ENCODE assay signal across 19 cellular contexts in the genomic region with DNA sequence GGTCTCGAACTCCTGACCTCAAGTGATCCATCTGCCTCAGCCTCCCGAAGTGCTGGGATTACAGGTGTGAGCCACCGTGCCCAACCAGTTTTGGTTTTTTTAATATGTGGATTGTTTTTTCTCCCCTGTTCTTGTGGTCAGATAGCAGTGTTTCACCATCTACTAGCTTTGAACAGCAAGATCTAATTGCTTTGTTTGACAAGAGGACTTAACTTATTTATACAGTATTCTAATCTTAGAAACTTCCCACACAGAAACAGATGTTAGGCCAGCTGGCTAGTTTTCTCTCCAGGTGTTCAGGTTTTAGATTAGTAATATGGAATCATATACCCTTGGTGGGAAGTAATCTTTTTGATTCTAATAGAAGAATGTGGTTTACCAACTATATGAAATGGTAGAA.
"Had no signal": no experiment of that assay in that cellular context is flagged by ENCODE, and none has a peak within 500 bp of the region (broad histone marks: within the 10 kb centered on the region; RNA-seq: fewer than 3 reads in every experiment).

No MANE protein-coding gene starts in this region.

- H3K4me1 Mint-ChIP-seq: stimulated activated naive B cell treated with anti-CD40 and anti-IgM and Interleukin-4, amounts not matched to agents 10 μg/mL and 1 μg/mL and 100 μg/mL, for 72 hours; stimulated activated naive CD8-positive, alpha-beta T cell treated with anti-CD3 and anti-CD28 coated beads, Interleukin-15, amount 100 ng/mL, for 72 hours had no signal

- DNase-seq: cortex of kidney; dorsolateral prefrontal cortex; effector CD8-positive, alpha-beta T cell; heart left ventricle; hippocampal formation; kidney glomerular epithelial cell; mesendoderm; naive thymus-derived CD8-positive, alpha-beta T cell; sigmoid colon; stimulated activated CD4-positive, alpha-beta T cell treated with anti-CD3 and anti-CD28 coated beads, Interleukin-2, amount 100 ng/mL, for 24 hours; stimulated activated CD4-positive, alpha-beta T cell treated with anti-CD3 and anti-CD28 coated beads, Interleukin-4, amount 100 ng/mL, for 4 hours; stimulated activated naive B cell treated with anti-CD40 and anti-IgM and Interleukin-4, amounts not matched to agents 10 μg/mL and 1 μg/mL and 100 μg/mL, for 72 hours; stimulated activated naive CD8-positive, alpha-beta T cell treated with anti-CD3 and anti-CD28 coated beads, Interleukin-15, amount 100 ng/mL, for 72 hours; testis had no signal

- H3K9me3 Mint-ChIP-seq: naive thymus-derived CD8-positive, alpha-beta T cell; stimulated activated naive B cell treated with anti-CD40 and anti-IgM and Interleukin-4, amounts not matched to agents 10 μg/mL and 1 μg/mL and 100 μg/mL, for 72 hours; stimulated activated naive CD8-positive, alpha-beta T cell treated with anti-CD3 and anti-CD28 coated beads, Interleukin-15, amount 100 ng/mL, for 72 hours had no signal

- H3K27ac ChIP-seq: heart left ventricle, neutrophil, right atrium auricular region, sigmoid colon, skin epidermis, testis, tibial nerve had no signal

- H3K27me3 ChIP-seq: dorsolateral prefrontal cortex, heart left ventricle, neutrophil, right atrium auricular region, sigmoid colon, testis, tibial nerve had no signal

- H3K4me3 ChIP-seq: dorsolateral prefrontal cortex, heart left ventricle, right atrium auricular region, sigmoid colon, skin epidermis, testis, tibial nerve had no signal

- FAIRE-seq: frontal cortex had no signal

- H3K9me3 ChIP-seq: heart left ventricle, neutrophil, right atrium auricular region, sigmoid colon, testis, tibial nerve had no signal

- ATAC-seq: heart left ventricle; naive thymus-derived CD8-positive, alpha-beta T cell; stimulated activated naive B cell treated with anti-CD40 and anti-IgM and Interleukin-4, amounts not matched to agents 10 μg/mL and 1 μg/mL and 100 μg/mL, for 72 hours; stimulated activated naive CD8-positive, alpha-beta T cell treated with anti-CD3 and anti-CD28 coated beads, Interleukin-15, amount 100 ng/mL, for 72 hours had no signal

- H3K36me3 ChIP-seq: neutrophil, right atrium auricular region, sigmoid colon had no signal

- H3K4me1 ChIP-seq: heart left ventricle, right atrium auricular region, sigmoid colon, testis, tibial nerve had no signal

- H3K27me3 Mint-ChIP-seq: stimulated activated naive CD8-positive, alpha-beta T cell treated with anti-CD3 and anti-CD28 coated beads, Interleukin-15, amount 100 ng/mL, for 72 hours had no signal

- H3K4me3 Mint-ChIP-seq: naive thymus-derived CD8-positive, alpha-beta T cell; stimulated activated naive B cell treated with anti-CD40 and anti-IgM and Interleukin-4, amounts not matched to agents 10 μg/mL and 1 μg/mL and 100 μg/mL, for 72 hours; stimulated activated naive CD8-positive, alpha-beta T cell treated with anti-CD3 and anti-CD28 coated beads, Interleukin-15, amount 100 ng/mL, for 72 hours had no signal

- H3K27ac Mint-ChIP-seq: naive thymus-derived CD8-positive, alpha-beta T cell; stimulated activated naive B cell treated with anti-CD40 and anti-IgM and Interleukin-4, amounts not matched to agents 10 μg/mL and 1 μg/mL and 100 μg/mL, for 72 hours had no signal
